Comparison of ENCODE assay signal across 13 cellular contexts in the genomic region with DNA sequence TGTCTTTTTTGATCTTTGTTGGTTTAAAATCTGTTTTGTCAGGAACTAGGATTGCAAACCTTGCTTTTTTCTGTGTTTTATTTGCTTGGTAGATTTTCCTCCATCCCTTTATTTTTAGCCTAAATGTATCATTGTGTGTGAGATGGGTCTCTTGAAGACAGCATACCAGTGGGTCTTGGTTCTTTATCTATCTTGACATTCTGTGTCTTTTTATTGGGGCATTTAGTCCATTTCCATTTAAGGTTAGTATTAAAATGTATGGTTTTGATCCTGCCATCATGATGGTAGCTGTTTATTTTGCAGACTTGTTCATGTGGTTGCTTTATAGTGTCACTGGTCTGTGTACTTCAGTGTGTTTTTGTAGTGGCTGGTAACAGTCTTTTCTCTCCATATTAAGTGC.
"Had no signal": no experiment of that assay in that cellular context is flagged by ENCODE, and none has a peak within 500 bp of the region (broad histone marks: within the 10 kb centered on the region; RNA-seq: fewer than 3 reads in every experiment).

No MANE protein-coding gene starts in this region.

- H3K4me1 ChIP-seq: colonic mucosa, esophagus squamous epithelium, foreskin keratinocyte had no signal

- H3K4me3 ChIP-seq: colonic mucosa, coronary artery, dorsolateral prefrontal cortex, esophagus muscularis mucosa, esophagus squamous epithelium, gastrocnemius medialis, gastroesophageal sphincter, heart left ventricle, heart right ventricle had no signal

- H3K27ac ChIP-seq: colonic mucosa, coronary artery, dorsolateral prefrontal cortex, epithelial cell of prostate, esophagus muscularis mucosa, esophagus squamous epithelium, foreskin keratinocyte, gastrocnemius medialis, gastroesophageal sphincter, heart left ventricle, heart right ventricle had no signal

- ATAC-seq: effector memory CD8-positive, alpha-beta T cell; esophagus mucosa; foreskin keratinocyte; gastrocnemius medialis; gastroesophageal sphincter; heart left ventricle; heart right ventricle had no signal

- H3K36me3 ChIP-seq: colonic mucosa, esophagus muscularis mucosa, esophagus squamous epithelium, gastrocnemius medialis, gastroesophageal sphincter, heart left ventricle, heart right ventricle had no signal

- H3K9me3 ChIP-seq: colonic mucosa, gastrocnemius medialis, gastroesophageal sphincter had no signal
